Comparison of ENCODE assay signal across 8 cellular contexts in genomic region chr14:101705733-101706508, GRCh38. TPM values are rescaled to one million over a fixed set of nuclear protein-coding genes. Genes with fewer than 3 reads are reported as not detected.
A peak's percentile ranks its signal among the peaks of the same experiment; 100 is the strongest.
DNase-seq lines count a peak whose midpoint lies in the region; ATAC-seq and TF ChIP-seq lines count a peak whose summit lies in the region.

No MANE protein-coding gene starts in this region.

- H3K27ac Mint-ChIP-seq in dendritic cell treated with granulocyte-macrophage colony-stimulating factor and Interleukin-4, amounts not matched to agents 40 ng/mL and 50 ng/mL, for 4 days: peak overlapping the region; percentile 83
- no peak overlapping the region for H3K27ac Mint-ChIP-seq in mesothelial cell of epicardium
- no peak overlapping the region for H3K27ac Mint-ChIP-seq in chondrocyte (ENCODE audit: unreplicated experiment)

- TF ChIP-seq CTCF in mesothelial cell of epicardium (IDR thresholded peaks at IDR 0.05; ENCODE audit: unreplicated experiment) (no peak), chondrocyte (IDR thresholded peaks at IDR 0.05) (no peak)

- H3K4me1 Mint-ChIP-seq in dendritic cell treated with granulocyte-macrophage colony-stimulating factor and Interleukin-4, amounts not matched to agents 40 ng/mL and 50 ng/mL, for 4 days (ENCODE audit: low read depth): peaks cover 31% of the 10 kb centered on the region
- H3K4me1 Mint-ChIP-seq in mesothelial cell of epicardium (peaks cover 4% of the 10 kb centered on the region), chondrocyte (ENCODE audit: low read depth) (peaks cover 13% of the 10 kb centered on the region)

- no peaks in the 10 kb centered on the region for H3K36me3 Mint-ChIP-seq in dendritic cell treated with granulocyte-macrophage colony-stimulating factor and Interleukin-4, amounts not matched to agents 40 ng/mL and 50 ng/mL, for 4 days (ENCODE audit: low read depth)
- no peaks in the 10 kb centered on the region for H3K36me3 Mint-ChIP-seq in mesothelial cell of epicardium
- no peaks in the 10 kb centered on the region for H3K36me3 Mint-ChIP-seq in chondrocyte (ENCODE audit: low read depth)

- peak overlapping the region; percentile 64 for H3K4me3 Mint-ChIP-seq in dendritic cell treated with granulocyte-macrophage colony-stimulating factor and Interleukin-4, amounts not matched to agents 40 ng/mL and 50 ng/mL, for 4 days
- H3K4me3 Mint-ChIP-seq in mesothelial cell of epicardium (peak overlapping the region; percentile 56), chondrocyte (ENCODE audit: unreplicated experiment) (no peak overlapping the region)

- H3K9me3 Mint-ChIP-seq in dendritic cell treated with granulocyte-macrophage colony-stimulating factor and Interleukin-4, amounts not matched to agents 40 ng/mL and 50 ng/mL, for 4 days: no peaks in the 10 kb centered on the region
- H3K9me3 Mint-ChIP-seq in mesothelial cell of epicardium: no peaks in the 10 kb centered on the region
- no peaks in the 10 kb centered on the region for H3K9me3 Mint-ChIP-seq in chondrocyte (ENCODE audit: low read depth)

- DNase-seq in activated CD4-positive, alpha-beta T cell treated with anti-CD3 and anti-CD28 coated beads for 1 hour: peak; percentile 47
- no peak for DNase-seq in mesothelial cell of epicardium (ENCODE audit: low spot score in 2 of 2, unreplicated experiment in 2 of 2)
- peak; percentile 57 for DNase-seq in stimulated activated naive CD8-positive, alpha-beta T cell treated with anti-CD3 and anti-CD28 coated beads, Interleukin-15, Interleukin-2, amounts not matched to agents 100 U/mL and 50 U/mL, for 24 hours
- no peak for DNase-seq in chondrocyte (ENCODE audit: low spot score)
- DNase-seq in hippocampal formation (lab: John Stamatoyannopoulos, UW): no peak

- H3K27me3 Mint-ChIP-seq in dendritic cell treated with granulocyte-macrophage colony-stimulating factor and Interleukin-4, amounts not matched to agents 40 ng/mL and 50 ng/mL, for 4 days: peaks cover 61% of the 10 kb centered on the region
- H3K27me3 Mint-ChIP-seq in mesothelial cell of epicardium (ENCODE audit: low read depth) (peaks cover 46% of the 10 kb centered on the region), chondrocyte (ENCODE audit: low read depth) (peaks cover 19% of the 10 kb centered on the region)

- ATAC-seq in GM21526 (IDR thresholded peaks at IDR 0.05; ENCODE audit: low FRiP score, unreplicated experiment): peak; percentile 55
- ATAC-seq in stimulated activated naive CD8-positive, alpha-beta T cell treated with anti-CD3 and anti-CD28 coated beads, Interleukin-15, Interleukin-2, amounts not matched to agents 100 U/mL and 50 U/mL, for 24 hours: peak; percentile 53
- no peak for ATAC-seq in HG03196 (IDR thresholded peaks at IDR 0.05; ENCODE audit: unreplicated experiment)

- intact Hi-C loops in dendritic cell treated with granulocyte-macrophage colony-stimulating factor and Interleukin-4, amounts not matched to agents 40 ng/mL and 50 ng/mL, for 4 days (cut with micrococcal nuclease): loop anchor here (2.0 to 10.0 kb wide), 3 partner anchors 55 to 189 kb away; partner anchors contain the start of gene PPP2R5C

RNA-seq across cellular contexts. Expression of gene PPP2R5C, which starts 55.6 kb away (rescaled TPM):
- 115 to 126 TPM (median 125 TPM) in 3 replicates for total RNA-seq in mesothelial cell of epicardium
- 95.0 to 111 TPM (median 98.1 TPM) in 3 replicates for total RNA-seq in chondrocyte

Comparison
In these comparisons a context has a peak if more than half of its experiments do, and no peak if none do; other contexts are left out.
1. DNase-seq: peak in activated CD4-positive, alpha-beta T cell treated with anti-CD3 and anti-CD28 coated beads for 1 hour (single experiment) and stimulated activated naive CD8-positive, alpha-beta T cell treated with anti-CD3 and anti-CD28 coated beads, Interleukin-15, Interleukin-2, amounts not matched to agents 100 U/mL and 50 U/mL, for 24 hours (single experiment); none in mesothelial cell of epicardium (0 of 2), chondrocyte (single experiment) and hippocampal formation (0 of 2).